In the genomic region with DNA sequence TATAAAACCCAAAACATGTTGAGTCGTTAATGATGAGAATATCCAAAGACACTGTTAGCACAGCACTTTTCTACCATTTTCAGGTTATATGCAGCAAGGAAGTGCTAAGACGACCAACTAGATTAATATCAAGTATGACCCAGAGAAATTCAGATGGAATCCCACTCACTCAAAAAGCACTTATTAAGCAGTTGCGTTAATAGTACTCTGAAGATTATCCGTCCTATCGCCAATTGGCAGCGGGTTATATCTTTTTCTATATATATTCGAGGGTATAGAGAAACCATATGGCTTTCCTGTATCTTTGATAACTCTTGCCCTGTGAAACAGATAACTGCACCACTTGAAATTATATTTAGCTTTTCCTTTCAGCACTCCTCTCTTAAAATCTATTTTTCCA, we compare ENCODE assay signal across 8 cellular contexts. TPM values are rescaled to one million over a fixed set of nuclear protein-coding genes. Genes with fewer than 3 reads are reported as not detected.
DNase-seq lines count a peak whose midpoint lies in the region; ATAC-seq, FAIRE-seq and TF ChIP-seq lines count a peak whose summit lies in the region.

No MANE protein-coding gene starts in this region.

- H3K4me1 ChIP-seq in heart left ventricle (peaks cover 0 to 65% (median 19%) of the 10 kb centered on the region in 12 donors), astrocyte (ENCODE audit: insufficient read depth, low read length) (peaks cover 4% of the 10 kb centered on the region), urinary bladder (ENCODE audit: insufficient read depth) (no peaks in the 10 kb centered on the region)

- H3K27ac ChIP-seq in heart left ventricle (peak overlapping the region in 5 of 12 donors; percentile 79 to 93 (median 88)), astrocyte (ENCODE audit: low read depth, low read length) (no peak overlapping the region), urinary bladder (ENCODE audit: low read depth) (no peak overlapping the region)

- H3K36me3 ChIP-seq in heart left ventricle (no peaks in the 10 kb centered on the region), astrocyte (ENCODE audit: insufficient read depth, low read length) (no peaks in the 10 kb centered on the region), urinary bladder (ENCODE audit: insufficient read depth) (no peaks in the 10 kb centered on the region)

- H3K27me3 ChIP-seq in heart left ventricle (no peaks in the 10 kb centered on the region), astrocyte (ENCODE audit: insufficient read depth, low read length) (no peaks in the 10 kb centered on the region)

- no peak for TF ChIP-seq POLR2A in heart left ventricle (IDR thresholded peaks at IDR 0.05)

- DNase-seq in heart left ventricle (no peak), left cardiac atrium (no peak), astrocyte (ENCODE audit: low read depth) (no peak), memory B cell (ENCODE audit: low spot score in 2 of 2) (no peak), medulla oblongata (ENCODE audit: extremely low spot score) (no peak), middle frontal gyrus (ENCODE audit: extremely low spot score, low spot score) (no peak)

- peaks cover 19% of the 10 kb centered on the region for H4K20me1 ChIP-seq in astrocyte (ENCODE audit: insufficient read depth, low read length)

- H3K79me2 ChIP-seq in astrocyte (ENCODE audit: insufficient read depth, low read length) = peaks cover 58% of the 10 kb centered on the region

- peak overlapping the region; percentile 96 for H3K4me2 ChIP-seq in astrocyte (ENCODE audit: low read length)

- H3K27ac Mint-ChIP-seq in astrocyte (ENCODE audit: unreplicated experiment) (peak overlapping the region; percentile 80), memory B cell (peak overlapping the region; percentile 88)

- H3K27me3 Mint-ChIP-seq in astrocyte (ENCODE audit: low read depth, unreplicated experiment) (no peaks in the 10 kb centered on the region), memory B cell (no peaks in the 10 kb centered on the region)

- no peak for FAIRE-seq in astrocyte (lab: Jason Lieb, UNC)

- H2AFZ ChIP-seq in astrocyte (ENCODE audit: low read depth, low read length) = no peak overlapping the region

- H3K9me3 ChIP-seq in heart left ventricle = no peaks in the 10 kb centered on the region
- H3K9me3 ChIP-seq in astrocyte (ENCODE audit: insufficient read depth, low read depth, low read length) = no peaks in the 10 kb centered on the region

- peak overlapping the region; percentile 93 for H3K4me3 Mint-ChIP-seq in astrocyte (ENCODE audit: unreplicated experiment)
- peak overlapping the region; percentile 98 for H3K4me3 Mint-ChIP-seq in memory B cell

- H3K36me3 Mint-ChIP-seq in astrocyte (ENCODE audit: low read depth, unreplicated experiment) (no peaks in the 10 kb centered on the region), memory B cell (peaks cover 2% of the 10 kb centered on the region)

- ATAC-seq in heart left ventricle (no peak), left cardiac atrium (no peak), memory B cell (ENCODE audit: low read depth) (no peak), HG03520 (IDR thresholded peaks at IDR 0.05; ENCODE audit: unreplicated experiment) (no peak)

- H3K4me1 Mint-ChIP-seq in astrocyte (ENCODE audit: low read depth, unreplicated experiment) (peaks cover 9% of the 10 kb centered on the region), memory B cell (peaks cover 28% of the 10 kb centered on the region)

- 11 to 22% (median 15%) methylated on average over 7 of the region's 7 CpGs for WGBS in heart left ventricle, 4 donors
- 37% methylated on average over 7 of the region's 7 CpGs for WGBS in urinary bladder

- TF ChIP-seq CTCF in heart left ventricle (IDR thresholded peaks at IDR 0.05) = no peak
- no peak for TF ChIP-seq CTCF in astrocyte (IDR thresholded peaks at IDR 0.05; ENCODE audit: insufficient read depth, low read depth, low read length)

- peak overlapping the region; percentile 94 for H3K9ac ChIP-seq in astrocyte (ENCODE audit: low read length)

- intact Hi-C loops in heart left ventricle (cut with DNase I) (loop anchor here in 1 of 10 donors (5.0 kb wide), 1 partner anchor 221 kb away; no protein-coding TSS in a partner anchor), left cardiac atrium (cut with DNase I) (no loop called here)

- peak overlapping the region in 11 of 12 donors; percentile 68 to 99 (median 94) for H3K4me3 ChIP-seq in heart left ventricle
- peak overlapping the region; percentile 76 for H3K4me3 ChIP-seq in astrocyte (ENCODE audit: insufficient read depth, low read depth, low read length)
- peak overlapping the region; percentile 72 for H3K4me3 ChIP-seq in urinary bladder (ENCODE audit: low read depth, low read length)

- H3K9me3 Mint-ChIP-seq in astrocyte (ENCODE audit: unreplicated experiment) (no peaks in the 10 kb centered on the region), memory B cell (no peaks in the 10 kb centered on the region)

RNA-seq across cellular contexts. Expression of gene CRLF3, which starts 1.1 kb away (rescaled TPM):
- total RNA-seq in heart left ventricle (10 to 100 TPM in 1 of 9 donors, 1 to 10 TPM in 8; 4.4 to 12.3 (median 5.5) TPM), left cardiac atrium (1 to 10 TPM; 6.3 to 7.4 TPM), astrocyte (7.6 and 8.0 TPM in 2 replicates), urinary bladder (15.5 TPM)
- polyA plus RNA-seq in heart left ventricle (1 to 10 TPM; 3.0 to 4.4 TPM), urinary bladder (6.8 TPM)

RNA-seq across cellular contexts. Expression of gene ATAD5, which starts 8.3 kb away (rescaled TPM):
- total RNA-seq in heart left ventricle (1 to 10 TPM in 1 of 9 donors, under 1 TPM in 8; 0.32 to 2.5 (median 0.49) TPM), left cardiac atrium (1 to 10 TPM in 1 of 2 donors, under 1 TPM in 1; 0.92 to 1.2 TPM), astrocyte (2.2 and 2.6 TPM in 2 replicates), urinary bladder (10.6 TPM)
- polyA plus RNA-seq in heart left ventricle (under 1 TPM; 0.25 to 0.34 TPM), urinary bladder (0.44 TPM)
